8 cellular contexts compared by ENCODE assay signal in the genomic region with DNA sequence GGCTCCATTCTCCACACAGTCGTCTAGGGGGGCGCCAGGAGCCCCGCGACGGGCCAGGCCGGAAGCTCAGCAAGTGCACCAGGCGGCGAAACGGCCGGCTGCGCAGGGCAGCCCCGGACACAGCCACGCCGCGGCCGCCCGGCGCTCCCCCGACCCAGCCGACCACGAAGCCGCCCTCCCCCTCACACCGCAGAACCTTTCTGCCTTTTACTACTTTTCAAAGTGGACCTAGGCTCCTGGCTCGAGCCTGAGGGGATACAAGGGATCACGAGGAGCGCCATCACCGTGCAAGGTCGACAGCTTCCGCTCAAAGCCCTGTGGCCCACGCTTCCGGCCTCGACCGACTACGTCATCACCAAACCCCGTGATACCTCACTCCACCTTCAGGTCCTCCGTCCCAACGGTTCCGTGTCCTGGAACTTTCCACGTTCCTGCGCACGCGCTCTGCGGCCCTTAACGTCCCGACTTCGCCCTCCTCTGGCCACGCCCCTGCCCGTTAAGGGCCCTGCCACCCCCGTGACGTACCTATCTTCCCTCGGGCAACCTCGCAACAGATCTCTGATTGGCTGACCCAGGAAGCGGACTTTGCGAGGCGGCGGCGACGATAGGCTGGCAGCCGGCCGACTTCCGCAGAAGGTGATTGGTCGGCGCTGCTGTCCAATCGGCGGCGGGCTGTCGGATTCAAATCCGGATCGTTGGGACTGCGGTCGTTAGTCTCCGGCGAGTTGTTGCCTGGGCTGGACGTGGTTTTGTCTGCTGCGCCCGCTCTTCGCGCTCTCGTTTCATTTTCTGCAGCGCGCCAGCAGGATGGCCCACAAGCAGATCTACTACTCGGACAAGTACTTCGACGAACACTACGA. TPM values are rescaled to one million over a fixed set of nuclear protein-coding genes. Genes with fewer than 3 reads are reported as not detected.
DNase-seq lines count a peak whose midpoint lies in the region; ATAC-seq, FAIRE-seq and TF ChIP-seq lines count a peak whose summit lies in the region.

A gene (plus strand): TSS at position 710 of the 860 bp plus-strand sequence. CDS start 98 bp downstream, at position 808.

- peaks cover 0 to 11% of the 10 kb centered on the region in 2 experiments; a peak in 1 of 5 replicates for H3K36me3 ChIP-seq in HepG2 (replicated peaks in 1 of 2; ENCODE audit: control insufficient read depth in 1 of 2, insufficient read depth in 2 of 2, low read length in 2 of 2)

- peak within 1 kb of the TSS; percentile 98 for H3K27ac Mint-ChIP-seq in activated CD4-positive, alpha-beta memory T cell treated with anti-CD3 and anti-CD28 coated beads for 36 hours

- peak within 1 kb of the TSS; percentile 88 to 94 (median 88) for H3K4me3 ChIP-seq in HepG2 (replicated peaks in 1 of 3; ENCODE audit: insufficient read depth in 1 of 3, low read depth in 2 of 3, low read length in 3 of 3)

- H3K4me1 ChIP-seq in HepG2 (ENCODE audit: insufficient read depth, low read length), result peaks cover 35% of the 10 kb centered on the region

- in situ Hi-C loops in HepG2 (cut with HindIII; ENCODE audit: extremely low pct_ligation_motif_present, low pct_unique_long_range_greater_than_20kb), result loop anchor here (10.0 kb wide), 1 partner anchor 244 kb away; no protein-coding TSS in a partner anchor

- peaks cover 28% of the 10 kb centered on the region for H4K20me1 ChIP-seq in HepG2 (ENCODE audit: insufficient read depth, low read length)

- peak within 1 kb of the TSS; percentile 96 for H3K27ac ChIP-seq in HepG2 (ENCODE audit: extremely low read length, insufficient read depth, low read length)

- H2AFZ ChIP-seq in HepG2 (ENCODE audit: low read length), result no peak within 1 kb of the TSS

- H3K4me1 Mint-ChIP-seq in activated CD4-positive, alpha-beta memory T cell treated with anti-CD3 and anti-CD28 coated beads for 36 hours (ENCODE audit: low read depth), result peaks cover 39% of the 10 kb centered on the region

- WGBS in HepG2 (ENCODE audit: low lambda C conversion rate), result 0% methylated on average over 14 of the region's 85 CpGs

- 0 out of 2 replicates have a peak, but pooled peaks have one; percentile 27 for TF ChIP-seq CTCF in HepG2 (CRISPR knock-in tag; IDR thresholded peaks at IDR 0.05)

- intact Hi-C loops in activated CD4-positive, alpha-beta memory T cell treated with anti-CD3 and anti-CD28 coated beads for 36 hours (cut with micrococcal nuclease), result loop anchor here (1.0 kb wide), 1 partner anchor 8 kb away; a partner anchor contains a TSS
- intact Hi-C loops in HepG2 (cut with micrococcal nuclease; ENCODE audit: unreplicated experiment), result no loop called here

- peak within 1 kb of the TSS; percentile 94 for H3K4me3 Mint-ChIP-seq in activated CD4-positive, alpha-beta memory T cell treated with anti-CD3 and anti-CD28 coated beads for 36 hours

- H3K9me3 ChIP-seq in HepG2 (ENCODE audit: low read length), result no peaks in the 10 kb centered on the region

- H3K4me2 ChIP-seq in HepG2 (ENCODE audit: low read depth, low read length), result peak within 1 kb of the TSS; percentile 89

- peak within 1 kb of the TSS; percentile 97 for H3K9ac ChIP-seq in HepG2 (ENCODE audit: insufficient read depth, low read depth, low read length)

- POLR2A ChIA-PET in activated CD4-positive, alpha-beta memory T cell treated with anti-CD3 and anti-CD28 coated beads for 36 hours (lab: Charles Lee), result interaction anchor here (0.7 to 1.4 kb wide), 6 partner anchors 8 to 219 kb away, joined by 3 to 4 read pairs (median 4); a partner anchor contains a TSS
- POLR2A ChIA-PET in HepG2 (lab: Yijun Ruan, JAX), result interaction anchor here (0.8 to 2.7 kb wide), 10 partner anchors 8 to 254 kb away, joined by 3 to 17 read pairs (median 4); a partner anchor contains a TSS

- peak; percentile 93 to 99 for TF ChIP-seq POLR2A in HepG2 (IDR thresholded peaks at IDR 0.05; ENCODE audit: insufficient read depth in 1 of 2, low read depth in 2 of 2, low read length in 2 of 2)

- peaks cover 2% of the 10 kb centered on the region for H3K27me3 Mint-ChIP-seq in activated CD4-positive, alpha-beta memory T cell treated with anti-CD3 and anti-CD28 coated beads for 36 hours

- peak; percentile 49 for TF ChIP-seq RAD21 in HepG2 (CRISPR knock-in tag; IDR thresholded peaks at IDR 0.05)

- CTCF ChIA-PET in activated CD4-positive, alpha-beta memory T cell treated with anti-CD3 and anti-CD28 coated beads for 36 hours (lab: Charles Lee), result interaction anchor here (0.7 to 1.9 kb wide), 2 partner anchors 13 to 32 kb away, joined by 3 to 6 read pairs; no protein-coding TSS in a partner anchor
- CTCF ChIA-PET in HepG2 (lab: Yijun Ruan, JAX; ENCODE audit: low intra/inter-chr PET ratio, low total read pairs), result no interaction called here

- no peaks in the 10 kb centered on the region for H3K9me3 Mint-ChIP-seq in activated CD4-positive, alpha-beta memory T cell treated with anti-CD3 and anti-CD28 coated beads for 36 hours

- BruUV-seq in HepG2 (replicated peaks; lab: Mats Ljungman, UMichigan), result no TSS peak

- peaks cover 59% of the 10 kb centered on the region for H3K36me3 Mint-ChIP-seq in activated CD4-positive, alpha-beta memory T cell treated with anti-CD3 and anti-CD28 coated beads for 36 hours

- peaks cover 52% of the 10 kb centered on the region for H3K79me2 ChIP-seq in HepG2 (ENCODE audit: insufficient read depth, low read length)

- ATAC-seq in GM19438 (IDR thresholded peaks at IDR 0.05; ENCODE audit: low read depth, unreplicated experiment) (peak; percentile 92), HG03575 (IDR thresholded peaks at IDR 0.05; ENCODE audit: extremely low read depth, insufficient number of reproducible peaks, low FRiP score, unreplicated experiment) (peak; percentile 79), HepG2 (peak; percentile 91)

- DNase-seq in CD1c-positive myeloid dendritic cell (ENCODE audit: extremely low spot score), result peak; percentile 100
- DNase-seq in NCI-H82 treated with DMSO at 0.1 percent for 48 hours (lab: John Stamatoyannopoulos, UW; ENCODE audit: unreplicated experiment), result peak; percentile 99
- peak; percentile 100 for DNase-seq in activated CD4-positive, alpha-beta memory T cell treated with anti-CD3 and anti-CD28 coated beads for 36 hours
- peak; percentile 100 for DNase-seq in dermis microvascular lymphatic vessel endothelial cell (ENCODE audit: low read depth in 2 of 2)
- DNase-seq in HepG2 (ENCODE audit: low spot score), result peak; percentile 99
- DNase-seq in stimulated activated CD4-positive, alpha-beta T cell treated with anti-CD3 and anti-CD28 coated beads, Interleukin-4, amount 100 ng/mL, for 1 hour, result peak; percentile 99

- peak; percentile 95 for FAIRE-seq in HepG2 (lab: Jason Lieb, UNC)

- H3K27me3 ChIP-seq in HepG2 (ENCODE audit: control insufficient read depth in 1 of 2, insufficient read depth in 2 of 2, low read length in 2 of 2), result no peaks in the 10 kb centered on the region; a peak in 1 of 5 replicates

- peak in 1 of 2 experiments; percentile 81; a peak in 3 of 4 replicates for TF ChIP-seq EP300 in HepG2 (IDR thresholded peaks at IDR 0.05; ENCODE audit: low read depth in 2 of 2, low read length in 2 of 2)
- 0 out of 2 replicates have a peak, but pooled peaks have one; percentile 6 for TF ChIP-seq EP300 in HepG2 (CRISPR knock-in tag; IDR thresholded peaks at IDR 0.05; ENCODE audit: borderline replicate concordance)

TF ChIP-seq in HepG2, 621 proteins besides CTCF, POLR2A, EP300 and RAD21 (continues in another document):
- TF ChIP-seq NONO (IDR thresholded peaks at IDR 0.05) (no peak), NONO (CRISPR knock-in tag; conservative IDR thresholded peaks at IDR 0.05) (peak; percentile 89), RFXAP (CRISPR knock-in tag; IDR thresholded peaks at IDR 0.05; ENCODE audit: borderline replicate concordance) (peak; percentile 100), CENPT (CRISPR knock-in tag; IDR thresholded peaks at IDR 0.05; ENCODE audit: low read depth) (peak; percentile 63; the same call in 1 of the 2 replicates), ZNF598 (CRISPR knock-in tag; IDR thresholded peaks at IDR 0.05; ENCODE audit: borderline replicate concordance) (0 out of 2 replicates have a peak, but pooled peaks have one; percentile 80), ZNF446 (CRISPR knock-in tag; IDR thresholded peaks at IDR 0.05) (peak; percentile 64; the same call in 1 of the 2 replicates)

RNA-seq across cellular contexts. Expression of the gene that starts here (rescaled TPM):
- total RNA-seq in activated CD4-positive, alpha-beta memory T cell treated with anti-CD3 and anti-CD28 coated beads for 36 hours, result 100 to 1,000 TPM; 229 to 232 TPM
- total RNA-seq in dermis microvascular lymphatic vessel endothelial cell (89.4 and 102 TPM in 2 replicates), HepG2 (2016; rRNA removed; fragmentation: Illumina TruSeq; extraction: Trizol) (317 and 498 TPM in 2 replicates)
- 202 and 209 TPM in 2 replicates for total RNA-seq in HepG2 (2016; cell fraction: cytosol; rRNA removed; fragmentation: Illumina TruSeq; extraction: Trizol; ENCODE audit: low read depth)
- 319 and 528 TPM in 2 replicates for total RNA-seq in HepG2 (2016; cell fraction: insoluble cytoplasmic fraction; rRNA removed; fragmentation: Illumina TruSeq; extraction: Trizol)
- 159 TPM in 2 replicates for total RNA-seq in HepG2 (2016; cell fraction: membrane; rRNA removed; fragmentation: Illumina TruSeq; extraction: Trizol)
- 121 and 124 TPM in 2 replicates for total RNA-seq in HepG2 (2016; cell fraction: nucleus; rRNA removed; fragmentation: Illumina TruSeq; extraction: Trizol)
- 151 and 251 TPM in 2 replicates for polyA plus RNA-seq in HepG2 (2011; rRNA removed)
- 262 and 383 TPM in 2 replicates for polyA plus RNA-seq in HepG2 (2011; cell fraction: cytosol; rRNA removed)
- polyA plus RNA-seq in HepG2 (2011; cell fraction: nucleus; rRNA removed), result 75.2 and 95.2 TPM in 2 replicates
- polyA plus RNA-seq in HepG2 (2012), result 170 and 179 TPM in 2 replicates
- polyA plus RNA-seq in HepG2 (2016; cell fraction: cytosol; fragmentation: Illumina TruSeq; extraction: Trizol; ENCODE audit: low read depth), result 102 and 110 TPM in 2 replicates
- polyA plus RNA-seq in HepG2 (2016; cell fraction: insoluble cytoplasmic fraction; fragmentation: Illumina TruSeq; extraction: Trizol; ENCODE audit: low read depth), result 534 and 617 TPM in 2 replicates
- polyA plus RNA-seq in HepG2 (2016; cell fraction: membrane; fragmentation: Illumina TruSeq; extraction: Trizol; ENCODE audit: low read depth), result 117 and 124 TPM in 2 replicates
- 190 and 193 TPM in 2 replicates for polyA plus RNA-seq in HepG2 (2016; cell fraction: nucleus; fragmentation: Illumina TruSeq; extraction: Trizol; ENCODE audit: insufficient read depth, low read depth)
- polyA minus RNA-seq in HepG2 (2011; rRNA and poly(A)+ RNA removed; ENCODE audit: low replicate concordance), result 158 and 427 TPM in 2 replicates
- 55.3 and 63.5 TPM in 2 replicates for polyA minus RNA-seq in HepG2 (2011; cell fraction: cytosol; rRNA and poly(A)+ RNA removed)
- polyA minus RNA-seq in HepG2 (2011; cell fraction: nucleus; rRNA and poly(A)+ RNA removed), result 22.9 and 24.1 TPM in 2 replicates

Comparison
In these comparisons a context has a peak if more than half of its experiments do, and no peak if none do; other contexts are left out.
1. Peak in every context shown above with its lines: DNase-seq, ATAC-seq, H3K4me3 ChIP-seq and H3K27ac ChIP-seq.